In the genomic region with DNA sequence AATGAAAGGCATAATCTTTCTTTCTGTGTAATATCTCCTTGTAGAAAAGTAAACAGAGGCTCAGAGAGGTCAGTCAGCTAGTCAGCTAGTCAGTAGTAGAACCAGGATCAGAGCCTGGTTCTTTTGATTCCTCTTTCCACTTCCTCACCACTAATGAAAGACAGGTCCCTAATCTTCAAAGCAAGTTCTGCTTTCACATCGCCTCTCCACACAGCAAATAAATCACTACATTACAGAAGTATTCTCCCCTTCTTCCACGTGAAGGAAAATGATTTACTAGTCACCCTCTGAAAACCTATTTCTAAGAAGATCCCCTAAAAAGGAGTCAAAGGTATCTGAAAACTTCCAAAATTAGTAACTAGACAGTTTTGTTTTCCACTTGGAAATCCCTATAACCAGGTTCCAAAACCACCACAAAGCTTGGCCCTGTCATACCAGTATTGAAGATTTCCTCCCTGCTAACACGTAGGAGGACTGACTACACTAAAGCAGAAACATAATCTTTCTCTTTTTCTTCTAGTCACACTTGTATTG, we compare ENCODE assay signal across 1 cellular context.
TF ChIP-seq lines count a peak whose summit lies in the region.

No MANE protein-coding gene starts in this region.

TF ChIP-seq in HepG2, 621 proteins besides CTCF, POLR2A, EP300 and RAD21 (continued from another document):
- TF ChIP-seq ZNF33A (CRISPR knock-in tag; IDR thresholded peaks at IDR 0.05; ENCODE audit: borderline replicate concordance) (no peak), FIP1L1 (IDR thresholded peaks at IDR 0.05; ENCODE audit: borderline replicate concordance, insufficient read depth, low read depth, low read length) (no peak)
- TF ChIP-seq, protein P1, sequence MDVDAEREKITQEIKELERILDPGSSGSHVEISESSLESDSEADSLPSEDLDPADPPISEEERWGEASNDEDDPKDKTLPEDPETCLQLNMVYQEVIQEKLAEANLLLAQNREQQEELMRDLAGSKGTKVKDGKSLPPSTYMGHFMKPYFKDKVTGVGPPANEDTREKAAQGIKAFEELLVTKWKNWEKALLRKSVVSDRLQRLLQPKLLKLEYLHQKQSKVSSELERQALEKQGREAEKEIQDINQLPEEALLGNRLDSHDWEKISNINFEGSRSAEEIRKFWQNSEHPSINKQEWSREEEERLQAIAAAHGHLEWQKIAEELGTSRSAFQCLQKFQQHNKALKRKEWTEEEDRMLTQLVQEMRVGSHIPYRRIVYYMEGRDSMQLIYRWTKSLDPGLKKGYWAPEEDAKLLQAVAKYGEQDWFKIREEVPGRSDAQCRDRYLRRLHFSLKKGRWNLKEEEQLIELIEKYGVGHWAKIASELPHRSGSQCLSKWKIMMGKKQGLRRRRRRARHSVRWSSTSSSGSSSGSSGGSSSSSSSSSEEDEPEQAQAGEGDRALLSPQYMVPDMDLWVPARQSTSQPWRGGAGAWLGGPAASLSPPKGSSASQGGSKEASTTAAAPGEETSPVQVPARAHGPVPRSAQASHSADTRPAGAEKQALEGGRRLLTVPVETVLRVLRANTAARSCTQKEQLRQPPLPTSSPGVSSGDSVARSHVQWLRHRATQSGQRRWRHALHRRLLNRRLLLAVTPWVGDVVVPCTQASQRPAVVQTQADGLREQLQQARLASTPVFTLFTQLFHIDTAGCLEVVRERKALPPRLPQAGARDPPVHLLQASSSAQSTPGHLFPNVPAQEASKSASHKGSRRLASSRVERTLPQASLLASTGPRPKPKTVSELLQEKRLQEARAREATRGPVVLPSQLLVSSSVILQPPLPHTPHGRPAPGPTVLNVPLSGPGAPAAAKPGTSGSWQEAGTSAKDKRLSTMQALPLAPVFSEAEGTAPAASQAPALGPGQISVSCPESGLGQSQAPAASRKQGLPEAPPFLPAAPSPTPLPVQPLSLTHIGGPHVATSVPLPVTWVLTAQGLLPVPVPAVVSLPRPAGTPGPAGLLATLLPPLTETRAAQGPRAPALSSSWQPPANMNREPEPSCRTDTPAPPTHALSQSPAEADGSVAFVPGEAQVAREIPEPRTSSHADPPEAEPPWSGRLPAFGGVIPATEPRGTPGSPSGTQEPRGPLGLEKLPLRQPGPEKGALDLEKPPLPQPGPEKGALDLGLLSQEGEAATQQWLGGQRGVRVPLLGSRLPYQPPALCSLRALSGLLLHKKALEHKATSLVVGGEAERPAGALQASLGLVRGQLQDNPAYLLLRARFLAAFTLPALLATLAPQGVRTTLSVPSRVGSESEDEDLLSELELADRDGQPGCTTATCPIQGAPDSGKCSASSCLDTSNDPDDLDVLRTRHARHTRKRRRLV (CRISPR knock-in tag; IDR thresholded peaks at IDR 0.05): no peak
